In the genomic region with DNA sequence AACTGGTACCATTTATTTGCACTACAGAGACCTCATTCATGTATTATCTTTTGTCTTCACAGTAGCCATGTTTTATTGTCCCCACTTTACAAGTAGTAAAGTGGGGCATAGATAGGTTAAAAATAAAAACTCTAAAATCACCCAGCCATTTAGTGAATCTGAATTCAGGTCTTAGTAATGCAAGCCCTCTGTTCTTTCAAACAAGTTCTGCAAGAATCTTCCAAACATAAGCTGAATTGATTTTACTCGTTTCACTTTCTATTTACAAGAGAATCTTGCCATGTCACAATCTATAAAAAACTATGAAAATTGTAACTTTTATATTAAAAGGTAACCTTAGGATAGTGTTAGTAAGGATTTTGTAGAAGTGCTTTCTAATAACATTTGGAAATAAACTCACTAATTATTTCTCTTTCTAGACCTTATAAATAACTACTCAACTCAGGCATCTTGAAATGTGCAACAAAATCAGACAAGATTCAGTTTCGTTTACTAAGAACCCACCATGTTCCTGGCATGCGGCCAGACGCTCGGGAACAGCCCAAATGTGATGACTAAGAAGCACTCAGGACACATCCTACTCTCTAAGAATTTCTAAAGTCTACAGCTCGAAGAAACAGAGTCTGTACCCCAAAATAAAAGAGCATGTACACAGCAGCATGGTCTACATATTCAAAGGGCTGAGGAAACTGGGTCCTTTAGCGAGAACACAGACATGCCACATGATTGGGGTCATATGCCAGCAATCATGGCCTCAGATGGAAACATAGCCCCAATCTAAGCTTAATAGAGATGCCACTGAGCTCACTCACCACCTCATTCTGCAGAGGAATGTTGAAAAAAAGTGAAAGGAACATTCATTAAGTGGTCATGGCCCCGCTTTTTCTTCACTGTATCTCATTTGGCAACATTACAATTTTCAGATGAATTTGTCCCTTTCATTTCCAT, we compare ENCODE assay signal across 8 cellular contexts.
A peak's percentile ranks its signal among the peaks of the same experiment; 100 is the strongest.
DNase-seq lines count a peak whose midpoint lies in the region; ATAC-seq and TF ChIP-seq lines count a peak whose summit lies in the region.

No MANE protein-coding gene starts in this region.

- no peak overlapping the region for H3K4me3 ChIP-seq in Karpas-422 (ENCODE audit: low read length)

- H3K4me1 ChIP-seq in Karpas-422 (ENCODE audit: low read length) = no peaks in the 10 kb centered on the region
- H3K4me1 ChIP-seq in foreskin keratinocyte = no peaks in the 10 kb centered on the region

- no peaks in the 10 kb centered on the region for H3K79me2 ChIP-seq in Karpas-422 (ENCODE audit: low read length)

- no peaks in the 10 kb centered on the region for H3K27me3 ChIP-seq in Karpas-422 (ENCODE audit: low read length)
- H3K27me3 ChIP-seq in foreskin keratinocyte = no peaks in the 10 kb centered on the region

- H3K27ac ChIP-seq in Karpas-422 (ENCODE audit: low read length) = no peak overlapping the region
- no peak overlapping the region for H3K27ac ChIP-seq in foreskin keratinocyte

- H2AFZ ChIP-seq in Karpas-422 (ENCODE audit: low read length) = no peak overlapping the region

- H4K20me1 ChIP-seq in Karpas-422 (ENCODE audit: insufficient read depth, low read depth, low read length) = no peaks in the 10 kb centered on the region

- H3K9me2 ChIP-seq in Karpas-422 (replicated peaks; ENCODE audit: insufficient read depth, low read length) = no peaks in the 10 kb centered on the region

- DNase-seq in Daoy (ENCODE audit: low read depth) (peak; percentile 96), Karpas-422 (peak; percentile 34), fibroblast of the conjunctiva (ENCODE audit: low read depth) (peak; percentile 61), foreskin keratinocyte (no peak), middle frontal gyrus (ENCODE audit: extremely low spot score, low spot score) (no peak)
- peak; percentile 91 for DNase-seq in activated CD8-positive, alpha-beta memory T cell treated with anti-CD3 and anti-CD28 coated beads, Interleukin-2, amount 50 U/mL, for 48 hours
- peak; percentile 67 for DNase-seq in stimulated activated CD8-positive, alpha-beta memory T cell treated with anti-CD3 and anti-CD28 coated beads, Interleukin-12 subunit alpha, Interleukin-12 subunit beta, amount 100 ng/mL, for 1 hour (ENCODE audit: low read depth)

- no peak for TF ChIP-seq CTCF in foreskin keratinocyte (conservative IDR thresholded peaks at IDR 0.05)

- H3K9me3 ChIP-seq in Karpas-422 (ENCODE audit: low read length) = no peaks in the 10 kb centered on the region

- H3K36me3 ChIP-seq in Karpas-422 (ENCODE audit: insufficient read depth, low read length) = no peaks in the 10 kb centered on the region

- peak; percentile 92 for ATAC-seq in GM21619 (IDR thresholded peaks at IDR 0.05; ENCODE audit: unreplicated experiment)
- no peak for ATAC-seq in foreskin keratinocyte

- H3K4me2 ChIP-seq in Karpas-422 (ENCODE audit: low read depth, low read length, poor library complexity, severe bottlenecking) = no peak overlapping the region

- no peak overlapping the region for H3K9ac ChIP-seq in Karpas-422 (ENCODE audit: low read length)

Comparison
In these comparisons a context has a peak if more than half of its experiments do, and no peak if none do; other contexts are left out.
1. DNase-seq: peak in Daoy (single experiment), Karpas-422 (single experiment), activated CD8-positive, alpha-beta memory T cell treated with anti-CD3 and anti-CD28 coated beads, Interleukin-2, amount 50 U/mL, for 48 hours (single experiment), fibroblast of the conjunctiva (single experiment) and stimulated activated CD8-positive, alpha-beta memory T cell treated with anti-CD3 and anti-CD28 coated beads, Interleukin-12 subunit alpha, Interleukin-12 subunit beta, amount 100 ng/mL, for 1 hour (single experiment); none in foreskin keratinocyte (0 of 2) and middle frontal gyrus (single experiment).